Comparison of ENCODE assay signal across 8 cellular contexts in the genomic region with DNA sequence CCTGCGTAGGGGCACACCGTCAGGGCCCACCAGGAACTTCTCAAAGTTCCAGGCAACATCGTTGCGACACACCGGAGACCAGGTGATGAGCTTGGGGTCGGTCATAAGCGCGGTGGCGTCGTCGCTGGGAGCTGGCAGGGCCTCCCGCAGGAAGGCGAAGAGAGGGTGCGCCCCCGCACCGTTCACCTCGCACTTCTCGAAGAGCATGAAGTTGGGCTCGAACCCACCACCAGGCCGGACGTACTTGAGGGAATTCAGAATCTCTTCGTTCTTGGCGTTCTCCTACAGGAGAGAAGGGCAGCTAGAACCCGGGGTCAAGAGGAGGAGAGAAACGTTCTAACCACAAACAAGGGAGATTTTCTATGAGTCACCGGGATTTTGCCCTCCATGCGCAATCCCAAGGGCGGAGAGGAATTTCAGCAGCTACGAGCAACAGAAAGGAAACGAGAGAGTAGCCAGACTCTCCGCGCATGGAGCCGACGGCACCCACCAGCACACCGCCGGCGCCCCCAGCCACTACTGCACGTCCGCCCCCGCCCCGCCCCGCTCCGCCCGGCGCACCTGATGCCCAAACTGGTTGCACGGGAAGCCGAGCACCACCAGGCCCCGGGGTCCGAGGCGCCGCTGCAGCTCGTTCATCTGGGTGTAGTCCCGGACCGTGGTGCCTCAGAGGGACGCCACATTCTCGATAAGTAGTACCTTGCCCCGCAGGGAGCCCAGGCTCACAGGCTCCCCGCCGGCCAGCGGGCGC. TPM values are rescaled to one million over a fixed set of nuclear protein-coding genes. Genes with fewer than 3 reads are reported as not detected.
DNase-seq lines count a peak whose midpoint lies in the region; ATAC-seq, FAIRE-seq and TF ChIP-seq lines count a peak whose summit lies in the region.

No MANE protein-coding gene starts in this region.

- H3K4me3 Mint-ChIP-seq in T-helper 2 cell treated with Interferon-gamma antibody and Interleukin-4, amounts not matched to agents 5 μg/mL and 100 μg/mL, for 36 hours, result peak overlapping the region; percentile 88

- TF ChIP-seq RAD21 in GM12878 (IDR thresholded peaks at IDR 0.05; ENCODE audit: insufficient read depth, low read depth, low read length), result no peak

- H3K36me3 ChIP-seq in GM12878 (ENCODE audit: control insufficient read depth in 2 of 2, insufficient read depth in 2 of 2, low read length in 1 of 2) (peaks cover 7 to 29% of the 10 kb centered on the region in 2 experiments), iPS-15b (ENCODE audit: control insufficient read depth, insufficient read depth, low read length) (peaks cover 25% of the 10 kb centered on the region), skeletal muscle satellite cell (ENCODE audit: insufficient read depth, low read length) (peaks cover 55% of the 10 kb centered on the region)

- in situ Hi-C loops in GM12878 (cut with MboI), result no loop called here

- no peak for TF ChIP-seq CTCF in GM12878 (IDR thresholded peaks at IDR 0.05 in 2 of 3, conservative IDR thresholded peaks at IDR 0.05 in 1 of 3; ENCODE audit: control insufficient read depth in 2 of 3, extremely low read depth in 1 of 3, insufficient read depth in 1 of 3, low read depth in 3 of 3, low read length in 3 of 3)

- H3K36me3 Mint-ChIP-seq in T-helper 2 cell treated with Interferon-gamma antibody and Interleukin-4, amounts not matched to agents 5 μg/mL and 100 μg/mL, for 36 hours (ENCODE audit: low read depth), result peaks cover 62% of the 10 kb centered on the region

- SMC1A ChIA-PET in GM12878 (lab: Charles Lee; ENCODE audit: uncharacterized antibody, unreplicated experiment), result interaction anchor here (0.9 to 5.0 kb wide), 6 partner anchors 14 to 59 kb away, joined by 3 to 34 read pairs (median 4); a partner anchor contains a TSS

- under 1% methylated on average over 56 of the region's 61 CpGs for WGBS in GM12878 (ENCODE audit: insufficient coverage, insufficient replicate concordance, low lambda C conversion rate, missing lambda C conversion rate)

- CTCF ChIA-PET in GM12878 (lab: Yijun Ruan, JAX), result interaction anchor here (1.0 to 4.1 kb wide), 5 partner anchors 13 to 91 kb away, joined by 3 to 32 read pairs (median 5); a partner anchor contains a TSS

- no peak for FAIRE-seq in GM12878 (lab: Jason Lieb, UNC)

- H3K27me3 ChIP-seq in GM12878 (replicated peaks in 1 of 2; ENCODE audit: control insufficient read depth in 2 of 2, insufficient read depth in 2 of 2, low read length in 1 of 2) (no peaks in the 10 kb centered on the region), iPS-15b (ENCODE audit: control insufficient read depth, insufficient read depth, low read length) (no peaks in the 10 kb centered on the region), skeletal muscle satellite cell (ENCODE audit: control insufficient read depth, insufficient read depth, low read length) (no peaks in the 10 kb centered on the region)

- H3K27ac Mint-ChIP-seq in T-helper 2 cell treated with Interferon-gamma antibody and Interleukin-4, amounts not matched to agents 5 μg/mL and 100 μg/mL, for 36 hours, result peak overlapping the region; percentile 86

- 0 out of 2 replicates have a peak, but pooled peaks have one; percentile 2 for TF ChIP-seq POLR2A in GM12878 (IDR thresholded peaks at IDR 0.05; ENCODE audit: low read depth, low read length)

- TSS peak; percentile 89 for BruUV-seq in GM12878 (replicated peaks; lab: Mats Ljungman, UMichigan)

- RAD21 ChIA-PET in GM12878 (lab: Charles Lee; ENCODE audit: unreplicated experiment), result interaction anchor here (0.6 to 2.9 kb wide), 7 partner anchors 12 to 55 kb away, joined by 3 to 31 read pairs (median 3); a partner anchor contains a TSS

- H3K27me3 Mint-ChIP-seq in T-helper 2 cell treated with Interferon-gamma antibody and Interleukin-4, amounts not matched to agents 5 μg/mL and 100 μg/mL, for 36 hours (ENCODE audit: low read depth), result no peaks in the 10 kb centered on the region

- no peak overlapping the region; the same call in 1 of the 2 replicates for H2AFZ ChIP-seq in GM12878 (ENCODE audit: control insufficient read depth, low read depth, low read length)

- peak overlapping the region; percentile 96 for H3K27ac ChIP-seq in GM12878 (ENCODE audit: control insufficient read depth, insufficient read depth)

- H3K9me3 ChIP-seq in GM12878 (replicated peaks; ENCODE audit: control insufficient read depth, insufficient read depth, low read length), result no peaks in the 10 kb centered on the region
- H3K9me3 ChIP-seq in iPS-15b (ENCODE audit: control insufficient read depth, insufficient read depth, low read length), result no peaks in the 10 kb centered on the region
- H3K9me3 ChIP-seq in skeletal muscle satellite cell (replicated peaks; ENCODE audit: low read length), result no peaks in the 10 kb centered on the region

- H3K9ac ChIP-seq in GM12878 (ENCODE audit: control insufficient read depth, insufficient read depth, low read length), result peak overlapping the region; percentile 94
- peak overlapping the region; percentile 93 for H3K9ac ChIP-seq in iPS-15b (ENCODE audit: low read depth, low read length)
- H3K9ac ChIP-seq in skeletal muscle satellite cell (ENCODE audit: low read depth, low read length), result peak overlapping the region; percentile 66

- no peak for TF ChIP-seq EP300 in GM12878 (IDR thresholded peaks at IDR 0.05; ENCODE audit: borderline replicate concordance in 1 of 2, control insufficient read depth in 1 of 2, low read depth in 2 of 2, low read length in 2 of 2)

- H3K4me1 ChIP-seq in GM12878 (ENCODE audit: control insufficient read depth, insufficient read depth, low read length) (peaks cover 16% of the 10 kb centered on the region), iPS-15b (ENCODE audit: control insufficient read depth, insufficient read depth, low read length) (no peaks in the 10 kb centered on the region), skeletal muscle satellite cell (ENCODE audit: control insufficient read depth, insufficient read depth, low read length) (peaks cover 45% of the 10 kb centered on the region)

- POLR2A ChIA-PET in GM12878 (lab: Charles Lee), result interaction anchor here (0.6 to 4.2 kb wide), 7 partner anchors 8 to 917 kb away, joined by 3 to 40 read pairs (median 4); a partner anchor contains a TSS

- DNase-seq in T-helper 2 cell treated with Interferon-gamma antibody and Interleukin-4, amounts not matched to agents 5 μg/mL and 100 μg/mL, for 36 hours (ENCODE audit: low spot score), result peak; percentile 44
- DNase-seq in GM12878 (ENCODE audit: low read depth, low spot score) (no peak), GDM1 (lab: John Stamatoyannopoulos, UW) (no peak), NAMALWA (ENCODE audit: low spot score) (no peak)

- H3K79me2 ChIP-seq in GM12878 (ENCODE audit: control insufficient read depth, insufficient read depth, low read length), result peaks cover 27% of the 10 kb centered on the region

- peaks cover 36% of the 10 kb centered on the region for H3K4me1 Mint-ChIP-seq in T-helper 2 cell treated with Interferon-gamma antibody and Interleukin-4, amounts not matched to agents 5 μg/mL and 100 μg/mL, for 36 hours (ENCODE audit: low read depth)

- intact Hi-C loops in GM12878 (cut with micrococcal nuclease; ENCODE audit: unreplicated experiment), result loop anchor here (1.0 to 5.0 kb wide), 2 partner anchors 17 to 50 kb away; a partner anchor contains a TSS

- H4K20me1 ChIP-seq in GM12878 (ENCODE audit: control insufficient read depth, insufficient read depth), result no peaks in the 10 kb centered on the region

- H3K9me3 Mint-ChIP-seq in T-helper 2 cell treated with Interferon-gamma antibody and Interleukin-4, amounts not matched to agents 5 μg/mL and 100 μg/mL, for 36 hours, result no peaks in the 10 kb centered on the region

- ATAC-seq in GM18517 (IDR thresholded peaks at IDR 0.05; ENCODE audit: unreplicated experiment), result peak; percentile 28
- ATAC-seq in HG03103 (IDR thresholded peaks at IDR 0.05; ENCODE audit: low read depth, unreplicated experiment), result peak; percentile 13
- ATAC-seq in GM12878, result peak; percentile 52

- H3K4me3 ChIP-seq in GM12878 (peak overlapping the region; percentile 98), iPS-15b (ENCODE audit: low read depth, low read length) (peak overlapping the region; percentile 89), skeletal muscle satellite cell (ENCODE audit: low read length) (peak overlapping the region; percentile 68)

- peak overlapping the region; percentile 92 for H3K4me2 ChIP-seq in GM12878 (ENCODE audit: control insufficient read depth, insufficient read depth)
- peak overlapping the region; percentile 78 for H3K4me2 ChIP-seq in skeletal muscle satellite cell (ENCODE audit: low read length)

RNA-seq across cellular contexts. Expression of a gene that starts 0.5 kb away (rescaled TPM):
- total RNA-seq in GM12878 (2013; cell fraction: nucleolus; rRNA removed), result 28.0 and 29.5 TPM in 2 replicates
- total RNA-seq in GM12878 (2014; rRNA removed) (639 and 705 TPM in 2 replicates), GM12878 (2014; rRNA removed; fragmentation: Illumina TruSeq; extraction: Trizol) (210 and 245 TPM in 2 replicates), GM12878 (2021) (555 and 560 TPM in 2 replicates)
- polyA plus RNA-seq in GM12878 (2011; ENCODE audit: low read depth), result 149 TPM
- polyA plus RNA-seq in GM12878 (2011; rRNA removed) (70.8 and 155 TPM in 2 replicates), GM12878 (2014; fragmentation: Illumina TruSeq; extraction: Trizol) (12.8 and 143 TPM in 2 replicates), GM12878 (2014; fragmentation: Nextera tagmentation; extraction: Ambion mirVana) (100 to 1,000 TPM in 1 of 2 experiments, 10 to 100 TPM in 1; 32.0 to 174 TPM), GM12878 (2014; rRNA removed) (947 and 967 TPM in 2 replicates), GM12878 (2016; fragmentation: Nextera tagmentation; extraction: Ambion mirVana) (1,000 to 10,000 TPM; 1,103 to 1,121 TPM)
- polyA plus RNA-seq in GM12878 (2011; cell fraction: cytosol; rRNA removed), result 287 and 437 TPM in 2 replicates
- 173 and 177 TPM in 2 replicates for polyA plus RNA-seq in GM12878 (2011; cell fraction: nucleus; rRNA removed)
- 320 and 364 TPM in 2 replicates for polyA plus RNA-seq in GM12878 (2012)
- polyA minus RNA-seq in GM12878 (2011; rRNA and poly(A)+ RNA removed), result 42.4 and 98.3 TPM in 2 replicates
- 48.2 and 50.4 TPM in 2 replicates for polyA minus RNA-seq in GM12878 (2011; cell fraction: cytosol; rRNA and poly(A)+ RNA removed)
- 27.4 and 51.1 TPM in 2 replicates for polyA minus RNA-seq in GM12878 (2011; cell fraction: nucleus; rRNA and poly(A)+ RNA removed)
- total RNA-seq in skeletal muscle satellite cell (2012; rRNA removed), result 205 and 329 TPM in 2 replicates

RNA-seq across cellular contexts. Expression of a gene that starts 17.8 kb away (rescaled TPM):
- 110 and 117 TPM in 2 replicates for total RNA-seq in GM12878 (2013; cell fraction: nucleolus; rRNA removed)
- 24.8 and 26.5 TPM in 2 replicates for total RNA-seq in GM12878 (2014; rRNA removed)
- 57.6 and 58.8 TPM in 2 replicates for total RNA-seq in GM12878 (2014; rRNA removed; fragmentation: Illumina TruSeq; extraction: Trizol)
- 68.4 and 75.8 TPM in 2 replicates for total RNA-seq in GM12878 (2021)
- 45.0 TPM for polyA plus RNA-seq in GM12878 (2011; ENCODE audit: low read depth)
- polyA plus RNA-seq in GM12878 (2011; rRNA removed), result 72.1 and 77.1 TPM in 2 replicates
- 58.3 and 61.3 TPM in 2 replicates for polyA plus RNA-seq in GM12878 (2011; cell fraction: cytosol; rRNA removed)
- 74.7 and 82.1 TPM in 2 replicates for polyA plus RNA-seq in GM12878 (2011; cell fraction: nucleus; rRNA removed)
- 46.7 and 50.0 TPM in 2 replicates for polyA plus RNA-seq in GM12878 (2012)
- 70.6 and 80.9 TPM in 2 replicates for polyA plus RNA-seq in GM12878 (2014; fragmentation: Illumina TruSeq; extraction: Trizol)
- 10 to 100 TPM; 40.3 to 49.3 TPM for polyA plus RNA-seq in GM12878 (2014; fragmentation: Nextera tagmentation; extraction: Ambion mirVana)
- polyA plus RNA-seq in GM12878 (2014; rRNA removed), result 62.3 and 69.3 TPM in 2 replicates
- 10 to 100 TPM; 69.6 to 69.7 TPM for polyA plus RNA-seq in GM12878 (2016; fragmentation: Nextera tagmentation; extraction: Ambion mirVana)
- 107 and 161 TPM in 2 replicates for polyA minus RNA-seq in GM12878 (2011; rRNA and poly(A)+ RNA removed)
- 24.5 and 27.2 TPM in 2 replicates for polyA minus RNA-seq in GM12878 (2011; cell fraction: cytosol; rRNA and poly(A)+ RNA removed)
- polyA minus RNA-seq in GM12878 (2011; cell fraction: nucleus; rRNA and poly(A)+ RNA removed), result 36.3 and 64.6 TPM in 2 replicates
- total RNA-seq in skeletal muscle satellite cell (2012; rRNA removed), result 12.9 and 15.0 TPM in 2 replicates

RNA-seq across cellular contexts. Expression of a gene that starts 54.1 kb away (rescaled TPM):
- total RNA-seq in GM12878 (2013; cell fraction: nucleolus; rRNA removed), result 56.0 and 62.2 TPM in 2 replicates
- total RNA-seq in GM12878 (2014; rRNA removed), result 246 and 269 TPM in 2 replicates
- 414 and 415 TPM in 2 replicates for total RNA-seq in GM12878 (2014; rRNA removed; fragmentation: Illumina TruSeq; extraction: Trizol)
- 463 and 474 TPM in 2 replicates for total RNA-seq in GM12878 (2021)
- 370 TPM for polyA plus RNA-seq in GM12878 (2011; ENCODE audit: low read depth)
- polyA plus RNA-seq in GM12878 (2011; rRNA removed), result 265 and 285 TPM in 2 replicates
- 340 and 373 TPM in 2 replicates for polyA plus RNA-seq in GM12878 (2011; cell fraction: cytosol; rRNA removed)
- 212 and 231 TPM in 2 replicates for polyA plus RNA-seq in GM12878 (2011; cell fraction: nucleus; rRNA removed)
- 407 and 450 TPM in 2 replicates for polyA plus RNA-seq in GM12878 (2012)
- polyA plus RNA-seq in GM12878 (2014; fragmentation: Illumina TruSeq; extraction: Trizol), result 568 and 674 TPM in 2 replicates
- polyA plus RNA-seq in GM12878 (2014; fragmentation: Nextera tagmentation; extraction: Ambion mirVana), result 1,000 to 10,000 TPM in 1 of 2 experiments, 100 to 1,000 TPM in 1; 696 to 1,049 TPM
- 332 and 351 TPM in 2 replicates for polyA plus RNA-seq in GM12878 (2014; rRNA removed)
- 100 to 1,000 TPM; 683 to 684 TPM for polyA plus RNA-seq in GM12878 (2016; fragmentation: Nextera tagmentation; extraction: Ambion mirVana)
- 265 and 343 TPM in 2 replicates for polyA minus RNA-seq in GM12878 (2011; rRNA and poly(A)+ RNA removed)
- polyA minus RNA-seq in GM12878 (2011; cell fraction: cytosol; rRNA and poly(A)+ RNA removed), result 183 and 242 TPM in 2 replicates
- polyA minus RNA-seq in GM12878 (2011; cell fraction: nucleus; rRNA and poly(A)+ RNA removed), result 51.5 and 60.5 TPM in 2 replicates
- total RNA-seq in skeletal muscle satellite cell (2012; rRNA removed), result 622 and 735 TPM in 2 replicates

RNA-seq across cellular contexts. Expression of a gene that starts 54.6 kb away (rescaled TPM):
- total RNA-seq in GM12878 (2013; cell fraction: nucleolus; rRNA removed), result 34.8 and 38.6 TPM in 2 replicates
- total RNA-seq in GM12878 (2014; rRNA removed) (17.3 and 17.7 TPM in 2 replicates), GM12878 (2014; rRNA removed; fragmentation: Illumina TruSeq; extraction: Trizol) (12.7 and 13.7 TPM in 2 replicates), GM12878 (2021) (17.7 and 18.3 TPM in 2 replicates)
- polyA plus RNA-seq in GM12878 (2011; ENCODE audit: low read depth), result 12.8 TPM
- polyA plus RNA-seq in GM12878 (2011; rRNA removed) (11.6 and 18.2 TPM in 2 replicates), GM12878 (2014; fragmentation: Illumina TruSeq; extraction: Trizol) (27.6 and 30.5 TPM in 2 replicates), GM12878 (2014; fragmentation: Nextera tagmentation; extraction: Ambion mirVana) (1 to 10 TPM; 6.5 to 7.1 TPM), GM12878 (2014; rRNA removed) (22.4 and 25.5 TPM in 2 replicates), GM12878 (2016; fragmentation: Nextera tagmentation; extraction: Ambion mirVana) (10 to 100 TPM; 27.6 to 27.9 TPM)
- polyA plus RNA-seq in GM12878 (2011; cell fraction: cytosol; rRNA removed), result 25.0 and 27.8 TPM in 2 replicates
- 9.3 and 9.7 TPM in 2 replicates for polyA plus RNA-seq in GM12878 (2011; cell fraction: nucleus; rRNA removed)
- polyA plus RNA-seq in GM12878 (2012), result 13.8 and 18.9 TPM in 2 replicates
- 19.4 and 27.8 TPM in 2 replicates for polyA minus RNA-seq in GM12878 (2011; rRNA and poly(A)+ RNA removed)
- 6.1 and 8.2 TPM in 2 replicates for polyA minus RNA-seq in GM12878 (2011; cell fraction: cytosol; rRNA and poly(A)+ RNA removed)
- polyA minus RNA-seq in GM12878 (2011; cell fraction: nucleus; rRNA and poly(A)+ RNA removed), result 12.0 and 24.1 TPM in 2 replicates
- total RNA-seq in skeletal muscle satellite cell (2012; rRNA removed), result 16.8 and 17.7 TPM in 2 replicates
